ENCODE assay signal across 8 cellular contexts in the genomic region with DNA sequence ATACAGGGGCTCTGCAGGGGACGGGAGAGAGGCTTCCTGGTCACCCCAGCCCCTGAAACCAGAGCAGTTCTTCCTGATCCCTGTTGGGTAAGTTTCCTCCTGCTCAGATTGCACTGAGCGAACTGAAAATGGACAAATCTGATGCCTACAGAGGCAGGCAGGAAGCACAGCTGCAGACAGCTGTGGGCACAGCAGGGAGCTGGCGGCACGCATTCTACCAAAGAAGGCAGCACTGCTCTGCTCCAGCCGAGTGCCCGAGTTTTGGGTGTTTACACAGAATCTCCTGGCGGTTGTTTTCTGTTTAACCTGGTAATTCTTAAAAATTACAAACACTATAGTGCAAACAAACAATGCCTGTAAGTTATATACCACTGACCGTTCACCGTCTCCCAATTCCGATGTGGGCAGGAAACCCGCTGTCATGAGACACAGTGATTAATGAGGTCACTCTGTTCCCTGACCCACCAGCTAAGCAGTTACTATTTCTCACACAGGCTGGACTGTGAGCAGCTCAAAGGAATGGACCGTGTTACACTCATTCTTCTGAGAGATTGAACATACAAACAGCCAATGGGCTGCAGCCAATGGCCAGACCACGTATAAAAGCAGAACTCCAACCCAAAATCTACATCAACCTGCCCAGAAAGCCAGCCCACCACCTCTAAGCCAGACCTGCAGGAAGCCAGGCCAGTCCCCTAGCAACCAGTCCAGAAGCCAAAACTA. TPM values are rescaled to one million over a fixed set of nuclear protein-coding genes. Genes with fewer than 3 reads are reported as not detected.
A peak's percentile ranks its signal among the peaks of the same experiment; 100 is the strongest.
DNase-seq lines count a peak whose midpoint lies in the region; TF ChIP-seq lines count a peak whose summit lies in the region.

No MANE protein-coding gene starts in this region.

- peaks cover 5% of the 10 kb centered on the region for H3K79me2 ChIP-seq in mammary epithelial cell (ENCODE audit: insufficient read depth, low read length)

- H3K36me3 Mint-ChIP-seq in activated T-helper 2 cell treated with anti-CD3 and anti-CD28 coated beads, Interferon-gamma antibody, Interleukin-2, Interleukin-4, amounts not matched to agents 10 μg/mL and 5 μg/mL and 100 μg/mL, durations not matched to agents 14 hours and 24 hours and 36 hours (ENCODE audit: low read depth) = peaks cover 84% of the 10 kb centered on the region

- CTCF ChIA-PET in mammary epithelial cell (lab: Charles Lee; ENCODE audit: low non-redundant PET) = no interaction called here

- H2AFZ ChIP-seq in mammary epithelial cell (ENCODE audit: low read depth, low read length) = no peak overlapping the region

- in situ Hi-C loops in mammary epithelial cell (cut with MboI; ENCODE audit: low sequenced_read_pairs in 2 of 2) = loop anchor here in 1 of 2 donors (25.0 kb wide), 1 partner anchor 219 kb away; no protein-coding TSS in a partner anchor
- in situ Hi-C loops in GM13977 (cut with MboI; ENCODE audit: low pct_unique_long_range_greater_than_20kb, low sequenced_read_pairs, unreplicated experiment) = loop anchor here (5.0 kb wide), 1 partner anchor 74 kb away; no protein-coding TSS in a partner anchor

- H3K9me3 ChIP-seq in left ventricle myocardium inferior (replicated peaks) = no peaks in the 10 kb centered on the region
- no peaks in the 10 kb centered on the region for H3K9me3 ChIP-seq in mammary epithelial cell (replicated peaks; ENCODE audit: insufficient read depth, low read length)

- WGBS in mammary epithelial cell (ENCODE audit: low coverage, missing lambda C conversion rate) = 90% methylated on average over 9 of the region's 13 CpGs

- H4K20me1 ChIP-seq in mammary epithelial cell (ENCODE audit: insufficient read depth, low read length) = no peaks in the 10 kb centered on the region

- H3K36me3 ChIP-seq in left ventricle myocardium inferior (no peaks in the 10 kb centered on the region), mammary epithelial cell (ENCODE audit: insufficient read depth, low read length) (no peaks in the 10 kb centered on the region)

- no peak for TF ChIP-seq CTCF in LNCaP clone FGC (IDR thresholded peaks at IDR 0.05; ENCODE audit: control insufficient read depth, extremely low read depth, insufficient read depth)
- no peak for TF ChIP-seq CTCF in left ventricle myocardium inferior (IDR thresholded peaks at IDR 0.05; ENCODE audit: borderline replicate concordance)
- no peak for TF ChIP-seq CTCF in retinal pigment epithelial cell (conservative IDR thresholded peaks at IDR 0.05; ENCODE audit: low read depth, low read length)
- no peak for TF ChIP-seq CTCF in mammary epithelial cell (conservative IDR thresholded peaks at IDR 0.05 in 1 of 2, IDR thresholded peaks at IDR 0.05 in 1 of 2; ENCODE audit: extremely low read depth in 1 of 2, insufficient read depth in 1 of 2, low read depth in 1 of 2, low read length in 2 of 2)
- no peak for TF ChIP-seq CTCF in GM13977 (IDR thresholded peaks at IDR 0.05; ENCODE audit: extremely low read depth, insufficient read depth, missing control alignments)

- no peak overlapping the region for H3K9ac ChIP-seq in mammary epithelial cell (ENCODE audit: insufficient read depth, low read length)

- no peak overlapping the region for H3K4me3 ChIP-seq in LNCaP clone FGC (ENCODE audit: low read depth, low read length)
- peak overlapping the region; percentile 46 for H3K4me3 ChIP-seq in left ventricle myocardium inferior
- peak overlapping the region; percentile 25 for H3K4me3 ChIP-seq in retinal pigment epithelial cell (ENCODE audit: low read length)
- no peak overlapping the region for H3K4me3 ChIP-seq in mammary epithelial cell (replicated peaks in 1 of 3; ENCODE audit: insufficient read depth in 1 of 3, low read depth in 2 of 3, low read length in 3 of 3)

- H3K4me3 Mint-ChIP-seq in activated T-helper 2 cell treated with anti-CD3 and anti-CD28 coated beads, Interferon-gamma antibody, Interleukin-2, Interleukin-4, amounts not matched to agents 10 μg/mL and 5 μg/mL and 100 μg/mL, durations not matched to agents 14 hours and 24 hours and 36 hours (ENCODE audit: low read depth) = peak overlapping the region; percentile 66

- intact Hi-C loops in activated T-helper 2 cell treated with anti-CD3 and anti-CD28 coated beads, Interferon-gamma antibody, Interleukin-2, Interleukin-4, amounts not matched to agents 10 μg/mL and 5 μg/mL and 100 μg/mL, durations not matched to agents 14 hours and 24 hours and 36 hours (cut with micrococcal nuclease) = no loop called here
- intact Hi-C loops in left ventricle myocardium inferior (cut with micrococcal nuclease) (no loop called here), mammary epithelial cell (cut with micrococcal nuclease) (no loop called here)

- H3K27ac ChIP-seq in left ventricle myocardium inferior (replicated peaks) (peak overlapping the region; percentile 77), mammary epithelial cell (ENCODE audit: insufficient read depth, low read depth, low read length) (no peak overlapping the region)

- H3K4me1 ChIP-seq in left ventricle myocardium inferior = peaks cover 69% of the 10 kb centered on the region
- no peaks in the 10 kb centered on the region for H3K4me1 ChIP-seq in mammary epithelial cell (ENCODE audit: insufficient read depth, low read length)

- dilution Hi-C loops in mammary epithelial cell (cut with HindIII; ENCODE audit: low sequenced_read_pairs) = no loop called here

- no peak overlapping the region for H3K4me2 ChIP-seq in mammary epithelial cell (ENCODE audit: insufficient read depth, low read depth, low read length)

- H3K9me3 Mint-ChIP-seq in activated T-helper 2 cell treated with anti-CD3 and anti-CD28 coated beads, Interferon-gamma antibody, Interleukin-2, Interleukin-4, amounts not matched to agents 10 μg/mL and 5 μg/mL and 100 μg/mL, durations not matched to agents 14 hours and 24 hours and 36 hours = no peaks in the 10 kb centered on the region

- peaks cover 95% of the 10 kb centered on the region for H3K4me1 Mint-ChIP-seq in activated T-helper 2 cell treated with anti-CD3 and anti-CD28 coated beads, Interferon-gamma antibody, Interleukin-2, Interleukin-4, amounts not matched to agents 10 μg/mL and 5 μg/mL and 100 μg/mL, durations not matched to agents 14 hours and 24 hours and 36 hours (ENCODE audit: low read depth)

- peak; percentile 94 for DNase-seq in EH (ENCODE audit: low read depth)
- peak; percentile 48 for DNase-seq in LNCaP clone FGC (ENCODE audit: low read depth)
- DNase-seq in activated T-helper 2 cell treated with anti-CD3 and anti-CD28 coated beads, Interferon-gamma antibody, Interleukin-2, Interleukin-4, amounts not matched to agents 10 μg/mL and 5 μg/mL and 100 μg/mL, durations not matched to agents 14 hours and 24 hours and 36 hours (ENCODE audit: low spot score) = no peak
- DNase-seq in left ventricle myocardium inferior = no peak
- DNase-seq in retinal pigment epithelial cell (ENCODE audit: low read depth) = peak; percentile 92
- no peak for DNase-seq in mammary epithelial cell
- no peak for DNase-seq in DMS114 treated with DMSO at 0.1 percent for 48 hours (lab: John Stamatoyannopoulos, UW; ENCODE audit: unreplicated experiment)
- no peak for DNase-seq in GM13977 (ENCODE audit: low spot score)

- H3K27me3 ChIP-seq in left ventricle myocardium inferior (ENCODE audit: low read depth) (no peaks in the 10 kb centered on the region), mammary epithelial cell (ENCODE audit: insufficient read depth, low read length) (no peaks in the 10 kb centered on the region)

- H3K27me3 Mint-ChIP-seq in activated T-helper 2 cell treated with anti-CD3 and anti-CD28 coated beads, Interferon-gamma antibody, Interleukin-2, Interleukin-4, amounts not matched to agents 10 μg/mL and 5 μg/mL and 100 μg/mL, durations not matched to agents 14 hours and 24 hours and 36 hours (ENCODE audit: low read depth) = no peaks in the 10 kb centered on the region

- peak overlapping the region; percentile 91 for H3K27ac Mint-ChIP-seq in activated T-helper 2 cell treated with anti-CD3 and anti-CD28 coated beads, Interferon-gamma antibody, Interleukin-2, Interleukin-4, amounts not matched to agents 10 μg/mL and 5 μg/mL and 100 μg/mL, durations not matched to agents 14 hours and 24 hours and 36 hours

- no TSS peak for BruUV-seq in mammary epithelial cell (replicated peaks; lab: Mats Ljungman, UMichigan)

RNA-seq across cellular contexts. Expression of a gene that starts 25.5 kb away (rescaled TPM):
- 186 and 189 TPM in 2 replicates for total RNA-seq in activated T-helper 2 cell treated with anti-CD3 and anti-CD28 coated beads, Interferon-gamma antibody, Interleukin-2, Interleukin-4, amounts not matched to agents 10 μg/mL and 5 μg/mL and 100 μg/mL, durations not matched to agents 14 hours and 24 hours and 36 hours
- total RNA-seq in left ventricle myocardium inferior (38.6 TPM), mammary epithelial cell (10 to 100 TPM; 71.6 to 81.2 TPM)
- polyA plus RNA-seq in mammary epithelial cell = 54.1 TPM
- 71.1 TPM for polyA minus RNA-seq in mammary epithelial cell

RNA-seq across cellular contexts. Expression of a gene that starts 39.7 kb away (rescaled TPM):
- total RNA-seq in activated T-helper 2 cell treated with anti-CD3 and anti-CD28 coated beads, Interferon-gamma antibody, Interleukin-2, Interleukin-4, amounts not matched to agents 10 μg/mL and 5 μg/mL and 100 μg/mL, durations not matched to agents 14 hours and 24 hours and 36 hours = 13.5 and 17.3 TPM in 2 replicates
- total RNA-seq in left ventricle myocardium inferior = 3.2 TPM
- 1 to 10 TPM; 2.8 to 4.0 TPM for total RNA-seq in mammary epithelial cell
- polyA plus RNA-seq in mammary epithelial cell = 2.3 TPM
- 1.6 TPM for polyA minus RNA-seq in mammary epithelial cell

Comparison
In these comparisons a context has a peak if more than half of its experiments do, and no peak if none do; other contexts are left out.
1. DNase-seq: peak in EH (single experiment), LNCaP clone FGC (single experiment) and retinal pigment epithelial cell (single experiment); none in activated T-helper 2 cell treated with anti-CD3 and anti-CD28 coated beads, Interferon-gamma antibody, Interleukin-2, Interleukin-4, amounts not matched to agents 10 μg/mL and 5 μg/mL and 100 μg/mL, durations not matched to agents 14 hours and 24 hours and 36 hours (single experiment), left ventricle myocardium inferior (single experiment), mammary epithelial cell (single experiment), DMS114 treated with DMSO at 0.1 percent for 48 hours (single experiment) and GM13977 (single experiment).
2. H3K4me3 ChIP-seq: peak in left ventricle myocardium inferior (single experiment) and retinal pigment epithelial cell (single experiment); none in LNCaP clone FGC (single experiment) and mammary epithelial cell (0 of 3).